14 cellular contexts compared by ENCODE assay signal in genomic region chr18:76610933-76611749, GRCh38.
A peak's percentile ranks its signal among the peaks of the same experiment; 100 is the strongest.
DNase-seq lines count a peak whose midpoint lies in the region; ATAC-seq, FAIRE-seq and TF ChIP-seq lines count a peak whose summit lies in the region.
"Had no signal": no experiment of that assay in that cellular context is flagged by ENCODE, and none has a peak within 500 bp of the region (broad histone marks: within the 10 kb centered on the region; RNA-seq: fewer than 3 reads in every experiment).

No MANE protein-coding gene starts in this region.

- ATAC-seq in GM19467 (IDR thresholded peaks at IDR 0.05; ENCODE audit: unreplicated experiment) = no peak
- ATAC-seq in activated T-cell treated with anti-CD3 and anti-CD28 coated beads, Interleukin-2, amount 50 U/mL, for 72 hours (replicated peaks in 1 of 2) = no peak
- no peak for ATAC-seq in GM19395 (IDR thresholded peaks at IDR 0.05; ENCODE audit: unreplicated experiment)
- ATAC-seq: effector memory CD8-positive, alpha-beta T cell; Right ventricle myocardium inferior; upper lobe of right lung had no signal

- no peak for TF ChIP-seq POLR2A in testis (IDR thresholded peaks at IDR 0.05)

- H3K9me3 ChIP-seq in testis = no peaks in the 10 kb centered on the region
- H3K9me3 ChIP-seq: upper lobe of right lung had no signal

- H3K27me3 Mint-ChIP-seq in activated T-cell treated with anti-CD3 and anti-CD28 coated beads, Interleukin-2, amount 50 U/mL, for 72 hours (ENCODE audit: low read depth) = no peaks in the 10 kb centered on the region

- peaks cover 3% of the 10 kb centered on the region for H3K4me1 ChIP-seq in testis
- H3K4me1 ChIP-seq: upper lobe of right lung had no signal

- H3K27me3 ChIP-seq in bronchial epithelial cell (ENCODE audit: control insufficient read depth, insufficient read depth, low read length) = no peaks in the 10 kb centered on the region
- no peaks in the 10 kb centered on the region for H3K27me3 ChIP-seq in testis
- H3K27me3 ChIP-seq: upper lobe of right lung had no signal

- WGBS in testis, 2 donors = 33 to 55% methylated on average over 21 to 32 of the region's 32 CpGs

- no peaks in the 10 kb centered on the region for H3K36me3 ChIP-seq in bronchial epithelial cell (ENCODE audit: control insufficient read depth, insufficient read depth, low read length)
- no peaks in the 10 kb centered on the region for H3K36me3 ChIP-seq in testis (ENCODE audit: low read depth, missing control alignments)
- H3K36me3 ChIP-seq: upper lobe of right lung had no signal

- no peak for TF ChIP-seq CTCF in bronchial epithelial cell (IDR thresholded peaks at IDR 0.05; ENCODE audit: insufficient read depth, low read length, severe bottlenecking)
- no peak for TF ChIP-seq CTCF in testis (IDR thresholded peaks at IDR 0.05)

- no peak overlapping the region for H3K27ac Mint-ChIP-seq in activated T-cell treated with anti-CD3 and anti-CD28 coated beads, Interleukin-2, amount 50 U/mL, for 72 hours
- H3K27ac Mint-ChIP-seq: effector memory CD8-positive, alpha-beta T cell had no signal

- H3K27ac ChIP-seq in testis = peak overlapping the region in 1 of 2 donors; percentile 4
- H3K27ac ChIP-seq: 22Rv1, upper lobe of right lung had no signal

- FAIRE-seq in bronchial epithelial cell (lab: Jason Lieb, UNC) = no peak

- H3K36me3 Mint-ChIP-seq in activated T-cell treated with anti-CD3 and anti-CD28 coated beads, Interleukin-2, amount 50 U/mL, for 72 hours (ENCODE audit: insufficient read depth in 2 of 2) = no peaks in the 10 kb centered on the region

- intact Hi-C loops in testis (cut with DNase I; ENCODE audit: low total_unique reads) = no loop called here

- H3K4me3 Mint-ChIP-seq in activated T-cell treated with anti-CD3 and anti-CD28 coated beads, Interleukin-2, amount 50 U/mL, for 72 hours = no peak overlapping the region
- H3K4me3 Mint-ChIP-seq: effector memory CD8-positive, alpha-beta T cell had no signal

- H3K4me3 ChIP-seq in bronchial epithelial cell (ENCODE audit: low read depth, low read length) (peak overlapping the region; percentile 26), testis (peak overlapping the region in 1 of 2 donors; percentile 37)
- H3K4me3 ChIP-seq: upper lobe of right lung had no signal

- peak; percentile 16 for DNase-seq in DMS 273 (lab: John Stamatoyannopoulos, UW; ENCODE audit: unreplicated experiment)
- no peak for DNase-seq in DMS 273 treated with DMSO at 0.1 percent for 48 hours (lab: John Stamatoyannopoulos, UW)
- DNase-seq in bronchial epithelial cell (ENCODE audit: low read depth) = peak; percentile 84
- peak; percentile 85 for DNase-seq in left kidney (ENCODE audit: low read depth, low spot score)
- peak; percentile 44 for DNase-seq in testis
- DNase-seq in activated T-cell treated with anti-CD3 and anti-CD28 coated beads, Interleukin-2, amount 50 U/mL, for 72 hours = no peak
- DNase-seq: activated gamma-delta T cell treated with Interleukin-2 at 50 U/mL for 16 hours; effector memory CD8-positive, alpha-beta T cell; NCI-H510A; upper lobe of right lung had no signal

- H3K4me1 Mint-ChIP-seq in activated T-cell treated with anti-CD3 and anti-CD28 coated beads, Interleukin-2, amount 50 U/mL, for 72 hours (ENCODE audit: low read depth) = no peaks in the 10 kb centered on the region

- H3K9me3 Mint-ChIP-seq in activated T-cell treated with anti-CD3 and anti-CD28 coated beads, Interleukin-2, amount 50 U/mL, for 72 hours = no peaks in the 10 kb centered on the region

Comparison
In these comparisons a context has a peak if more than half of its experiments do, and no peak if none do; other contexts are left out.
1. DNase-seq: peak in DMS 273 (single experiment), bronchial epithelial cell (single experiment), left kidney (single experiment) and testis (single experiment); none in DMS 273 treated with DMSO at 0.1 percent for 48 hours (single experiment) and activated T-cell treated with anti-CD3 and anti-CD28 coated beads, Interleukin-2, amount 50 U/mL, for 72 hours (0 of 2).